Comparison of ENCODE assay signal across 17 cellular contexts in the genomic region with DNA sequence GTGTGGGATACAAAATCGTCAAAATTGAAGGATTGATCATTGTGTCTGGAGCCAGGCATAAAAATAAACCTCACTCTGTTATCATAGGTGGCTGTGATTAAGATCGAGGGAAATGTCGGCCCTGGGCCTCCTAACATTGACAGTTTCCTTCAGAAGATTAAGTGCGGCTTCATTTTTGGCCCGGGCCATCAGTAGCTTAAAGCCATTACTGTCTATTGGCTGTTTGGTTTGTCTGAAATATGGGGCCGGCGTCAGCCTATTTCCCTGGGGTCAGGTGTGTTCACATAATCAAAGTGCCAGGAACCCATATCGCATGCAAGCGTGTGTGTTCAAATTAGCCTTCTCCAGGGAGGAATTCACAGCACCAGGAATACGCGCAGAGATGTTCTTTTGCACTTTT.
"Had no signal": no experiment of that assay in that cellular context is flagged by ENCODE, and none has a peak within 500 bp of the region (broad histone marks: within the 10 kb centered on the region; RNA-seq: fewer than 3 reads in every experiment).

No MANE protein-coding gene starts in this region.

- H3K4me1 Mint-ChIP-seq: activated CD8-positive, alpha-beta memory T cell treated with anti-CD3 and anti-CD28 coated beads, Interleukin-2, amount 10 ng/mL, durations not matched to agents 7 days and 5 days; activated naive CD8-positive, alpha-beta T cell treated with anti-CD3 and anti-CD28 coated beads, Interleukin-2, amount 10 ng/mL, durations not matched to agents 7 days and 5 days had no signal

- FAIRE-seq: bronchial epithelial cell, colon, endothelial cell of umbilical vein had no signal

- H3K9me3 ChIP-seq: heart left ventricle, tibial artery had no signal

- H3K27me3 ChIP-seq: heart left ventricle, tibial artery had no signal

- H3K36me3 ChIP-seq: heart left ventricle, tibial artery had no signal

- H3K27me3 Mint-ChIP-seq: activated CD8-positive, alpha-beta memory T cell treated with anti-CD3 and anti-CD28 coated beads, Interleukin-2, amount 10 ng/mL, durations not matched to agents 7 days and 5 days; activated naive CD8-positive, alpha-beta T cell treated with anti-CD3 and anti-CD28 coated beads, Interleukin-2, amount 10 ng/mL, durations not matched to agents 7 days and 5 days; activated T-cell treated with anti-CD3 and anti-CD28 coated beads, Interleukin-2, amount 50 U/mL, for 24 hours; natural killer cell treated with Interleukin-12 subunit alpha and Interleukin-12 subunit beta and Interleukin-15 and Interleukin-18, amount 100 ng/mL, for 72 hours had no signal

- H3K4me3 ChIP-seq: heart left ventricle, tibial artery had no signal

- DNase-seq: activated CD4-positive, alpha-beta T cell treated with anti-CD3 and anti-CD28 coated beads for 1 hour; activated CD4-positive, alpha-beta T cell treated with anti-CD3 and anti-CD28 coated beads, Interleukin-2, amount 50 U/mL, for 48 hours; activated CD8-positive, alpha-beta memory T cell treated with anti-CD3 and anti-CD28 coated beads, Interleukin-2, amount 10 ng/mL, durations not matched to agents 7 days and 5 days; activated gamma-delta T cell; activated naive CD8-positive, alpha-beta T cell treated with anti-CD3 and anti-CD28 coated beads, Interleukin-2, amount 10 ng/mL, durations not matched to agents 7 days and 5 days; activated T-cell treated with anti-CD3 and anti-CD28 coated beads, Interleukin-2, amount 50 U/mL, for 24 hours; anterior cingulate cortex; foreskin melanocyte; islet precursor cell; mammary epithelial cell; tibial artery had no signal

- ATAC-seq: activated CD8-positive, alpha-beta memory T cell treated with anti-CD3 and anti-CD28 coated beads, Interleukin-2, amount 10 ng/mL, durations not matched to agents 7 days and 5 days; heart left ventricle; left lobe of liver; natural killer cell treated with Interleukin-12 subunit alpha and Interleukin-12 subunit beta and Interleukin-15 and Interleukin-18, amount 100 ng/mL, for 72 hours had no signal

- H3K9me3 Mint-ChIP-seq: activated T-cell treated with anti-CD3 and anti-CD28 coated beads, Interleukin-2, amount 50 U/mL, for 24 hours; natural killer cell treated with Interleukin-12 subunit alpha and Interleukin-12 subunit beta and Interleukin-15 and Interleukin-18, amount 100 ng/mL, for 72 hours had no signal

- H3K4me3 Mint-ChIP-seq: activated CD8-positive, alpha-beta memory T cell treated with anti-CD3 and anti-CD28 coated beads, Interleukin-2, amount 10 ng/mL, durations not matched to agents 7 days and 5 days; activated naive CD8-positive, alpha-beta T cell treated with anti-CD3 and anti-CD28 coated beads, Interleukin-2, amount 10 ng/mL, durations not matched to agents 7 days and 5 days; activated T-cell treated with anti-CD3 and anti-CD28 coated beads, Interleukin-2, amount 50 U/mL, for 24 hours; natural killer cell treated with Interleukin-12 subunit alpha and Interleukin-12 subunit beta and Interleukin-15 and Interleukin-18, amount 100 ng/mL, for 72 hours had no signal

- H3K27ac Mint-ChIP-seq: activated CD8-positive, alpha-beta memory T cell treated with anti-CD3 and anti-CD28 coated beads, Interleukin-2, amount 10 ng/mL, durations not matched to agents 7 days and 5 days; activated naive CD8-positive, alpha-beta T cell treated with anti-CD3 and anti-CD28 coated beads, Interleukin-2, amount 10 ng/mL, durations not matched to agents 7 days and 5 days; activated T-cell treated with anti-CD3 and anti-CD28 coated beads, Interleukin-2, amount 50 U/mL, for 24 hours; natural killer cell treated with Interleukin-12 subunit alpha and Interleukin-12 subunit beta and Interleukin-15 and Interleukin-18, amount 100 ng/mL, for 72 hours had no signal

- H3K36me3 Mint-ChIP-seq: natural killer cell treated with Interleukin-12 subunit alpha and Interleukin-12 subunit beta and Interleukin-15 and Interleukin-18, amount 100 ng/mL, for 72 hours had no signal
